13 cellular contexts compared by ENCODE assay signal in genomic region chr12:109967383-109968031, GRCh38. TPM values are rescaled to one million over a fixed set of nuclear protein-coding genes. Genes with fewer than 3 reads are reported as not detected.
DNase-seq lines count a peak whose midpoint lies in the region; ATAC-seq, FAIRE-seq and TF ChIP-seq lines count a peak whose summit lies in the region.
"Had no signal": no experiment of that assay in that cellular context is flagged by ENCODE, and none has a peak within 500 bp of the region (broad histone marks: within the 10 kb centered on the region; RNA-seq: fewer than 3 reads in every experiment).

No MANE protein-coding gene starts in this region.

- H3K36me3 Mint-ChIP-seq in activated CD8-positive, alpha-beta T cell treated with anti-CD3 and anti-CD28 coated beads, Interleukin-2, amount 10 ng/mL, durations not matched to agents 7 days and 5 days (ENCODE audit: low read depth) = peaks cover 46% of the 10 kb centered on the region

- no peak for DNase-seq in A549 (ENCODE audit: low read depth in 1 of 2, low spot score in 1 of 2)
- no peak for DNase-seq in GM19239 (ENCODE audit: insufficient read length, low spot score)
- DNase-seq in activated CD8-positive, alpha-beta T cell treated with anti-CD3 and anti-CD28 coated beads, Interleukin-2, amount 10 ng/mL, durations not matched to agents 7 days and 5 days = no peak
- DNase-seq in right lobe of liver = peak; percentile 48 to 64 (median 64)
- no peak for DNase-seq in left colon
- no peak for DNase-seq in mesenteric fat pad (ENCODE audit: low spot score)
- no peak for DNase-seq in HPDE6-E6E7 (ENCODE audit: extremely low spot score)
- DNase-seq in dorsolateral prefrontal cortex = no peak
- DNase-seq: GDM1; stimulated activated CD4-positive, alpha-beta T cell treated with anti-CD3 and anti-CD28 coated beads, Interleukin-4, amount 100 ng/mL, for 4 hours had no signal

- H3K36me3 ChIP-seq in right lobe of liver = peaks cover 0 to 47% (median 16%) of the 10 kb centered on the region in 4 donors

- ATAC-seq in A549 (peak; percentile 24 to 54; a peak in 4 of 6 replicates), right lobe of liver (peak; percentile 85 to 93 (median 88)), left colon (no peak)
- ATAC-seq in activated CD8-positive, alpha-beta T cell treated with anti-CD3 and anti-CD28 coated beads, Interleukin-2, amount 10 ng/mL, durations not matched to agents 7 days and 5 days = peak; percentile 61

- H3K4me2 ChIP-seq in A549 = no peak overlapping the region

- no peaks in the 10 kb centered on the region for H3K27me3 ChIP-seq in right lobe of liver
- no peaks in the 10 kb centered on the region for H3K27me3 ChIP-seq in dorsolateral prefrontal cortex

- H3K27ac ChIP-seq in A549 (no peak overlapping the region; a peak in 1 of 6 replicates), right lobe of liver (peak overlapping the region; percentile 49 to 75 (median 69)), dorsolateral prefrontal cortex (peak overlapping the region in 1 of 59 donors; percentile 2)
- H3K27ac ChIP-seq: epithelial cell of prostate had no signal

- intact Hi-C loops in right lobe of liver (cut with DNase I) (no loop called here), left colon (cut with DNase I, micrococcal nuclease) (no loop called here), dorsolateral prefrontal cortex (cut with DNase I) (no loop called here)

- H3K4me1 Mint-ChIP-seq in activated CD8-positive, alpha-beta T cell treated with anti-CD3 and anti-CD28 coated beads, Interleukin-2, amount 10 ng/mL, durations not matched to agents 7 days and 5 days (ENCODE audit: low read depth) = peaks cover 20% of the 10 kb centered on the region
- H3K4me1 Mint-ChIP-seq: brain, mesothelial cell of epicardium had no signal

- FAIRE-seq in A549 (lab: Jason Lieb, UNC) (peak; percentile 56), GM19239 (lab: Jason Lieb, UNC) (peak; percentile 62)

- H3K4me3 ChIP-seq in A549 (no peak overlapping the region), right lobe of liver (peak overlapping the region in 2 of 3 donors; percentile 0 to 2), dorsolateral prefrontal cortex (no peak overlapping the region)

- no peak for TF ChIP-seq CTCF in A549 (IDR thresholded peaks at IDR 0.05)
- no peak for TF ChIP-seq CTCF in right lobe of liver (IDR thresholded peaks at IDR 0.05)
- no peak for TF ChIP-seq CTCF in dorsolateral prefrontal cortex (IDR thresholded peaks at IDR 0.05 in 54 of 56, conservative IDR thresholded peaks at IDR 0.05 in 2 of 56; ENCODE audit: low read depth in 1 of 56, partially characterized antibody in 56 of 56)

- TF ChIP-seq EP300 in A549 (IDR thresholded peaks at IDR 0.05) = no peak

- no peak for TF ChIP-seq POLR2A in A549 (IDR thresholded peaks at IDR 0.05; ENCODE audit: low read length)
- TF ChIP-seq POLR2A in right lobe of liver (IDR thresholded peaks at IDR 0.05) = no peak

- no peaks in the 10 kb centered on the region for H3K9me3 Mint-ChIP-seq in activated CD8-positive, alpha-beta T cell treated with anti-CD3 and anti-CD28 coated beads, Interleukin-2, amount 10 ng/mL, durations not matched to agents 7 days and 5 days (ENCODE audit: insufficient read depth)
- H3K9me3 Mint-ChIP-seq: brain, mesothelial cell of epicardium had no signal

- 70% methylated on average over 8 of the region's 8 CpGs for WGBS in A549 (ENCODE audit: missing lambda C conversion rate)
- WGBS in right lobe of liver (ENCODE audit: insufficient coverage, low coverage, low lambda C conversion rate, missing lambda C conversion rate) = 45% methylated on average over 8 of the region's 8 CpGs

- CTCF ChIA-PET in A549 (lab: Yijun Ruan, JAX) = interaction anchor here (0.5 kb wide), 1 partner anchor 9 kb away, joined by 4 read pairs; no protein-coding TSS in a partner anchor
- CTCF ChIA-PET in activated CD8-positive, alpha-beta T cell treated with anti-CD3 and anti-CD28 coated beads, Interleukin-2, amount 10 ng/mL, durations not matched to agents 7 days and 5 days (lab: Charles Lee) = interaction anchor here (1.0 to 1.3 kb wide), 2 partner anchors 37 to 75 kb away, joined by 3 read pairs; no protein-coding TSS in a partner anchor

- H3K9me3 ChIP-seq in A549 (no peaks in the 10 kb centered on the region), right lobe of liver (no peaks in the 10 kb centered on the region)

- H3K4me1 ChIP-seq in A549 (no peaks in the 10 kb centered on the region), right lobe of liver (peaks cover 0 to 15% (median 0%) of the 10 kb centered on the region in 4 donors)

- no peak overlapping the region for H3K4me3 Mint-ChIP-seq in activated CD8-positive, alpha-beta T cell treated with anti-CD3 and anti-CD28 coated beads, Interleukin-2, amount 10 ng/mL, durations not matched to agents 7 days and 5 days
- H3K4me3 Mint-ChIP-seq: brain, mesothelial cell of epicardium had no signal

- no peak for TF ChIP-seq RAD21 in A549 (conservative IDR thresholded peaks at IDR 0.05 in 1 of 2, IDR thresholded peaks at IDR 0.05 in 1 of 2)

- H3K27ac Mint-ChIP-seq in activated CD8-positive, alpha-beta T cell treated with anti-CD3 and anti-CD28 coated beads, Interleukin-2, amount 10 ng/mL, durations not matched to agents 7 days and 5 days = peak overlapping the region; percentile 74
- H3K27ac Mint-ChIP-seq: mesothelial cell of epicardium had no signal

- H3K27me3 Mint-ChIP-seq in activated CD8-positive, alpha-beta T cell treated with anti-CD3 and anti-CD28 coated beads, Interleukin-2, amount 10 ng/mL, durations not matched to agents 7 days and 5 days (ENCODE audit: low read depth) = no peaks in the 10 kb centered on the region
- H3K27me3 Mint-ChIP-seq: brain had no signal

- POLR2A ChIA-PET in A549 (lab: Yijun Ruan, JAX) = no interaction called here
- POLR2A ChIA-PET in activated CD8-positive, alpha-beta T cell treated with anti-CD3 and anti-CD28 coated beads, Interleukin-2, amount 10 ng/mL, durations not matched to agents 7 days and 5 days (lab: Charles Lee) = no interaction called here

TF ChIP-seq in A549, 52 proteins besides CTCF, POLR2A, EP300 and RAD21 (continues in another document):
- TF ChIP-seq FOSL2 (IDR thresholded peaks at IDR 0.05) = no peak
- TF ChIP-seq FOSL2 (CRISPR knock-in tag; IDR thresholded peaks at IDR 0.05) = no peak
- no peak for TF ChIP-seq POLR2AphosphoS2 (conservative IDR thresholded peaks at IDR 0.05; ENCODE audit: low read length)
- no peak for TF ChIP-seq HOXB5 (CRISPR knock-in tag; IDR thresholded peaks at IDR 0.05)
- no peak for TF ChIP-seq CHD4 (IDR thresholded peaks at IDR 0.05; ENCODE audit: borderline replicate concordance)
- no peak for TF ChIP-seq PBX3 (IDR thresholded peaks at IDR 0.05)
- no peak for TF ChIP-seq MYC (IDR thresholded peaks at IDR 0.05; ENCODE audit: borderline replicate concordance, low read length)
- TF ChIP-seq CBX8 (IDR thresholded peaks at IDR 0.05) = no peak
- TF ChIP-seq ELK1 (IDR thresholded peaks at IDR 0.05; ENCODE audit: low read depth, low read length) = no peak

RNA-seq across cellular contexts. Expression of gene GIT2, which starts 28.7 kb away (rescaled TPM):
- polyA plus RNA-seq in A549 (2011; rRNA removed) = 38.0 and 44.3 TPM in 2 replicates
- 18.8 and 21.3 TPM in 2 replicates for polyA plus RNA-seq in A549 (2012; cell fraction: cytosol; rRNA removed)
- polyA plus RNA-seq in A549 (2012; cell fraction: nucleus; rRNA removed) = 29.8 and 37.0 TPM in 2 replicates
- polyA plus RNA-seq in A549 (2017; fragmentation: RNase III; extraction: RNeasy Plus Mini Kit Qiagen cat#74134 plus additional on column Dnase treatment) = 17.9 to 19.1 TPM (median 18.5 TPM) in 3 replicates
- 40.5 and 41.4 TPM in 2 replicates for polyA minus RNA-seq in A549 (2011; rRNA and poly(A)+ RNA removed)
- total RNA-seq in activated CD8-positive, alpha-beta T cell treated with anti-CD3 and anti-CD28 coated beads, Interleukin-2, amount 10 ng/mL, durations not matched to agents 7 days and 5 days = 10 to 100 TPM; 86.6 to 87.7 TPM
- total RNA-seq in right lobe of liver = 10 to 100 TPM; 13.3 to 24.8 (median 16.8) TPM
- 10 to 100 TPM; 29.0 to 31.4 TPM for total RNA-seq in left colon
- 54.2 TPM for total RNA-seq in mesenteric fat pad
- 100 to 1,000 TPM in 4 of 120 experiments, 10 to 100 TPM in 116; 54.2 to 101 (median 79.0) TPM for total RNA-seq in dorsolateral prefrontal cortex

RNA-seq across cellular contexts. Expression of gene ANKRD13A, which starts 31.7 kb away (rescaled TPM):
- polyA plus RNA-seq in A549 (2011; rRNA removed) (19.8 and 23.8 TPM in 2 replicates), A549 (2017; fragmentation: RNase III; extraction: RNeasy Plus Mini Kit Qiagen cat#74134 plus additional on column Dnase treatment) (11.5 to 13.0 TPM (median 12.1 TPM) in 3 replicates)
- polyA plus RNA-seq in A549 (2012; cell fraction: cytosol; rRNA removed) = 12.6 and 20.6 TPM in 2 replicates
- polyA plus RNA-seq in A549 (2012; cell fraction: nucleus; rRNA removed) = 27.1 and 34.3 TPM in 2 replicates
- polyA minus RNA-seq in A549 (2011; rRNA and poly(A)+ RNA removed) = 21.4 and 28.1 TPM in 2 replicates
- 10 to 100 TPM; 76.0 to 78.1 TPM for total RNA-seq in activated CD8-positive, alpha-beta T cell treated with anti-CD3 and anti-CD28 coated beads, Interleukin-2, amount 10 ng/mL, durations not matched to agents 7 days and 5 days
- total RNA-seq in right lobe of liver (10 to 100 TPM; 14.4 to 33.7 (median 24.6) TPM), left colon (10 to 100 TPM; 65.3 to 68.3 TPM), mesenteric fat pad (29.8 TPM), dorsolateral prefrontal cortex (10 to 100 TPM; 21.4 to 70.9 (median 41.3) TPM)

Comparison
In these comparisons a context has a peak if more than half of its experiments do, and no peak if none do; other contexts are left out.
1. DNase-seq: peak in right lobe of liver (3 of 3); none in A549 (0 of 2), GM19239 (single experiment), activated CD8-positive, alpha-beta T cell treated with anti-CD3 and anti-CD28 coated beads, Interleukin-2, amount 10 ng/mL, durations not matched to agents 7 days and 5 days (single experiment), left colon (0 of 2), mesenteric fat pad (single experiment), HPDE6-E6E7 (single experiment) and dorsolateral prefrontal cortex (0 of 10).
2. H3K27ac ChIP-seq: peak in right lobe of liver (3 of 3); none in A549 (0 of 2).
3. H3K4me3 ChIP-seq: peak in right lobe of liver (2 of 3); none in A549 (single experiment) and dorsolateral prefrontal cortex (0 of 59).